1 cellular context compared by ENCODE assay signal in the genomic region with DNA sequence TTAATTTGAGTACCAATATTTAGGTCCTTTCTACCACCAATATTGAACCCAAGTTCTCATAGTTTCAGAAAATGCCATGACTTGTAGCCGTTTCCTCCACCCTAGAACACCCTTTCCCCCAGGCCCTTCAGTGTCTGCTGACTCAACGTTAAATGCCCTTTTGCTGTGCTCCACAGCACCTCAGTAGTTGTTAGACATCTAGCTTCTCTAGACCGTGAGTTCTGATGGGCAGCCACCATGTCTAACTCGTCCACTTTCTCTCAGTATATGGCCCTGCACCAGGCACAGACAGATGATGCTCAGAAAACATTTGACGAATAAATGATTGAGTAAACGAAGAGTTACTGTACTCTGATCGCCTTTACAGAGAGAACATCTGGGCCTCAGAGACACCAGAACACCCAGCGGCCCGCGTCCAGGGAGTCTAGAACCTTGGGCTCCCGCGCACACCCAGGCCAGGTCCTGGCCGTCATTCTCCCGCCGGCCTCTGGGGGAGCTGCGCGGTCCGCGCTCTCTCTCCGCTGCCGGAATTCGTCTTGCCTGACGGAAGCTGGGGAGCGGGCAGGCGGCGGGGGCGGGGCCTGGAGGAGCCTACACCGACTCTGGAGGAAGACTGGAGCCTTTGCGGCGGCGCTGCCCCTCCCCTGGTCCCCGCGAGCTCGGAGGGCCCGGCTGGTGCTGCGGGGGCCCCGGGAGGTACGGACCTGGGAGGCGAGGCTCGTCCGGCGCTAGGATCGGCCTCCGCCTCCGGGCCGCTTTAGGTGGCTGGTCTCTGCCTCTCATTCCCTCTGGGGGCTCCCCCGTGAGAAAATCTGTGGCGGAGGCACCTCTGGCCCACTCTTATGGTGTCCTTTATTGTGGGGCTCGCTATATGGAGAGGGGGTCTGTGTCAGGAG.
TF ChIP-seq lines count a peak whose summit lies in the region.

NKIRAS2 (plus strand) TSS at position 582 of the 896 bp plus-strand sequence. CDS start 1,488 bp downstream, outside the sequence.

TF ChIP-seq in K562, 482 proteins besides CTCF, POLR2A, EP300 and RAD21 (continued from another document and continues in another):
- peak in 1 of 2 experiments; percentile 28; a peak in 1 of 4 replicates for TF ChIP-seq RCOR1 (IDR thresholded peaks at IDR 0.05; ENCODE audit: borderline replicate concordance in 1 of 2, low read depth in 2 of 2, low read length in 2 of 2)
- TF ChIP-seq XRCC5 (IDR thresholded peaks at IDR 0.05; ENCODE audit: low read depth, low read length): peak; percentile 93
- TF ChIP-seq ARID1B (IDR thresholded peaks at IDR 0.05): no peak
- peak; percentile 74 for TF ChIP-seq SIN3B (IDR thresholded peaks at IDR 0.05; ENCODE audit: low read depth)
- TF ChIP-seq MYC (IDR thresholded peaks at IDR 0.05; ENCODE audit: low read depth, low read length): peak; percentile 72
- TF ChIP-seq MYC (CRISPR knock-in tag; IDR thresholded peaks at IDR 0.05; ENCODE audit: borderline replicate concordance, low read depth): no peak
- TF ChIP-seq TAF1 (IDR thresholded peaks at IDR 0.05; ENCODE audit: control insufficient read depth, extremely low read depth, insufficient read depth, low read length, severe bottlenecking): peak; percentile 83
- TF ChIP-seq ARID4B (CRISPR knock-in tag; IDR thresholded peaks at IDR 0.05): peak; percentile 27; the same call in 1 of the 2 replicates
- peak; percentile 84 for TF ChIP-seq EGR1 (conservative IDR thresholded peaks at IDR 0.05)
- TF ChIP-seq PRPF4 (IDR thresholded peaks at IDR 0.05; ENCODE audit: insufficient read depth, low read depth, low read length, poor library complexity, severe bottlenecking): no peak
- TF ChIP-seq ZNF24 (IDR thresholded peaks at IDR 0.05): no peak
- TF ChIP-seq ZNF121 (CRISPR knock-in tag; conservative IDR thresholded peaks at IDR 0.05): no peak
- TF ChIP-seq POLR2AphosphoS2 (IDR thresholded peaks at IDR 0.05; ENCODE audit: low read length): peak; percentile 88; the same call in 1 of the 2 replicates
- no peak for TF ChIP-seq USF1 (CRISPR knock-in tag; IDR thresholded peaks at IDR 0.05)
- peak; percentile 59; the same call in 1 of the 2 replicates for TF ChIP-seq SMAD4 (CRISPR knock-in tag; conservative IDR thresholded peaks at IDR 0.05)
- TF ChIP-seq HCFC1 (IDR thresholded peaks at IDR 0.05; ENCODE audit: low read depth, low read length): peak; percentile 76
- TF ChIP-seq EHMT2 (IDR thresholded peaks at IDR 0.05): peak; percentile 43; the same call in 1 of the 2 replicates
- no peak for TF ChIP-seq GATAD2A (IDR thresholded peaks at IDR 0.05)
- no peak for TF ChIP-seq ZNF217 (CRISPR knock-in tag; IDR thresholded peaks at IDR 0.05)
- TF ChIP-seq CREB3L1 (IDR thresholded peaks at IDR 0.05; ENCODE audit: borderline replicate concordance, low read depth): peak; percentile 94; the same call in 1 of the 2 replicates
- TF ChIP-seq TEAD4 (IDR thresholded peaks at IDR 0.05; ENCODE audit: low read length): peak; percentile 64
- no peak for TF ChIP-seq TEAD4 (CRISPR knock-in tag; IDR thresholded peaks at IDR 0.05; ENCODE audit: borderline replicate concordance)
- TF ChIP-seq, protein P1, sequence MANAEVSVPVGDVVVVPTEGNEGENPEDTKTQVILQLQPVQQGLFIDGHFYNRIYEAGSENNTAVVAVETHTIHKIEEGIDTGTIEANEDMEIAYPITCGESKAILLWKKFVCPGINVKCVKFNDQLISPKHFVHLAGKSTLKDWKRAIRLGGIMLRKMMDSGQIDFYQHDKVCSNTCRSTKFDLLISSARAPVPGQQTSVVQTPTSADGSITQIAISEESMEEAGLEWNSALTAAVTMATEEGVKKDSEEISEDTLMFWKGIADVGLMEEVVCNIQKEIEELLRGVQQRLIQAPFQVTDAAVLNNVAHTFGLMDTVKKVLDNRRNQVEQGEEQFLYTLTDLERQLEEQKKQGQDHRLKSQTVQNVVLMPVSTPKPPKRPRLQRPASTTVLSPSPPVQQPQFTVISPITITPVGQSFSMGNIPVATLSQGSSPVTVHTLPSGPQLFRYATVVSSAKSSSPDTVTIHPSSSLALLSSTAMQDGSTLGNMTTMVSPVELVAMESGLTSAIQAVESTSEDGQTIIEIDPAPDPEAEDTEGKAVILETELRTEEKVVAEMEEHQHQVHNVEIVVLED (CRISPR knock-in tag; IDR thresholded peaks at IDR 0.05): peak; percentile 37; the same call in 1 of the 2 replicates
- no peak for TF ChIP-seq ZNF655 (CRISPR knock-in tag; IDR thresholded peaks at IDR 0.05)
- TF ChIP-seq TARDBP (IDR thresholded peaks at IDR 0.05): 0 out of 2 replicates have a peak, but pooled peaks have one; percentile 67
- TF ChIP-seq CBX1 (IDR thresholded peaks at IDR 0.05; ENCODE audit: low read depth): 0 out of 2 replicates have a peak, but pooled peaks have one; percentile 72
- peak; percentile 26; the same call in 1 of the 2 replicates for TF ChIP-seq ZBTB7A (IDR thresholded peaks at IDR 0.05; ENCODE audit: borderline replicate concordance, control insufficient read depth, low read depth, low read length)
- TF ChIP-seq RB1 (IDR thresholded peaks at IDR 0.05; ENCODE audit: low read depth): peak; percentile 96
- no peak for TF ChIP-seq SAFB2 (IDR thresholded peaks at IDR 0.05; ENCODE audit: borderline replicate concordance, low read depth, low read length, severe bottlenecking)
- TF ChIP-seq, protein P2, sequence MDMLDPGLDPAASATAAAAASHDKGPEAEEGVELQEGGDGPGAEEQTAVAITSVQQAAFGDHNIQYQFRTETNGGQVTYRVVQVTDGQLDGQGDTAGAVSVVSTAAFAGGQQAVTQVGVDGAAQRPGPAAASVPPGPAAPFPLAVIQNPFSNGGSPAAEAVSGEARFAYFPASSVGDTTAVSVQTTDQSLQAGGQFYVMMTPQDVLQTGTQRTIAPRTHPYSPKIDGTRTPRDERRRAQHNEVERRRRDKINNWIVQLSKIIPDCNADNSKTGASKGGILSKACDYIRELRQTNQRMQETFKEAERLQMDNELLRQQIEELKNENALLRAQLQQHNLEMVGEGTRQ (CRISPR knock-in tag; IDR thresholded peaks at IDR 0.05): no peak
- peak in 1 of 2 experiments; percentile 23; a peak in 1 of 4 replicates for TF ChIP-seq SRF (CRISPR knock-in tag; IDR thresholded peaks at IDR 0.05)
- TF ChIP-seq ELF2 (CRISPR knock-in tag; IDR thresholded peaks at IDR 0.05): 0 out of 2 replicates have a peak, but pooled peaks have one; percentile 4
- TF ChIP-seq HNRNPLL (IDR thresholded peaks at IDR 0.05; ENCODE audit: low read depth, low read length, poor library complexity, severe bottlenecking): peak; percentile 66
- TF ChIP-seq CCNT2 (IDR thresholded peaks at IDR 0.05; ENCODE audit: borderline replicate concordance, extremely low read depth, insufficient read length, low read depth, low read length): peak; percentile 93
- TF ChIP-seq PHF8 (IDR thresholded peaks at IDR 0.05; ENCODE audit: borderline replicate concordance, low read length): peak; percentile 80; the same call in 1 of the 2 replicates
- peak; percentile 75 for TF ChIP-seq ETV1 (tag; conservative IDR thresholded peaks at IDR 0.05; ENCODE audit: low read depth)
- TF ChIP-seq POLR2H (tag; IDR thresholded peaks at IDR 0.05; ENCODE audit: low read depth): peak; percentile 73; the same call in 1 of the 2 replicates
- TF ChIP-seq MEIS2 (IDR thresholded peaks at IDR 0.05; ENCODE audit: partially characterized antibody): peak; percentile 30
- peak; percentile 88 for TF ChIP-seq ZNF316 (IDR thresholded peaks at IDR 0.05)
- TF ChIP-seq TFAP4 (CRISPR knock-in tag; IDR thresholded peaks at IDR 0.05; ENCODE audit: borderline replicate concordance): peak; percentile 75; the same call in 1 of the 2 replicates
- TF ChIP-seq ZBTB12 (CRISPR knock-in tag; IDR thresholded peaks at IDR 0.05): no peak; the same call in 1 of the 2 replicates
- no peak for TF ChIP-seq ZBTB9 (CRISPR knock-in tag; IDR thresholded peaks at IDR 0.05)
- peak; percentile 29; the same call in 1 of the 2 replicates for TF ChIP-seq NCOR1 (IDR thresholded peaks at IDR 0.05)
